In the genomic region with DNA sequence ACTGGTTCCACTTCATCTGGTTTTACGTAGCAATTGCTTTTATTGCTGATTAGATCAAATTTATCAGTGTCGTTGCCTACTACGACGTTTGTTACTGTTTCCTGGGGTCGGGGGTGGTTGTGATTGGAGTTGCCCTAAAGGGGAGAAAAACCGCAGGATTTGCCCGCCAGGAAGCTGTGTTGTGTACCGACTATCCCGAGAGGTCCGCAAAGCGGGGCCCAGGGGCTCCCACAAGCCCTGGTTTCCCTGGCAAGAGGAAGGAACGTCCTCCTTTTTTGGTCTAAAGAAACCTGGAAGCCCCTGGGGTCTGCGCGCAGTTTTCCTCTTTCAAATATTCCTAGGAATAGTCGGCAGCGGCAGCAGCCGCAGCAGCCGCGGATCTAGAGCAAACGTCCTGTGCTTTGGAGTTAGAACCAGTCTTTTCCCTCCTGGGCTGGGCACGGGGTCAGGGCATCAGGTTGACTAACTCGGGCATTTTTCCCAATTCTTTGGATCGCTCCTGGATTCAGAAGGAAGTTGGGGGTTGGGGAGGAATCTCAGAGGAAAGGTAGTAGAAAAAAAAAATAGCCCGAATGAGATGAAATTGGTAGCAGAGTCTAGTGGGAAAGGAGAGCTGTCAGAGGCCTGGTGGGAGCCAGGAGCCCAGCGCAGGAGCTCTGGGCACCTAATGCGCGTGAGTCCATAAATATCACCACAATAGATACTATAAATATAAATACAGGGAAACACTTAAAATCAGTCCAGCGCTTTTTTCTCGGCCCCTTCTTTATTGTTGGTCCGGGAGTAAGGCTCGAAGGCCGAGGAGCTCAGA, we compare ENCODE assay signal across 13 cellular contexts. TPM values are rescaled to one million over a fixed set of nuclear protein-coding genes. Genes with fewer than 3 reads are reported as not detected.
DNase-seq lines count a peak whose midpoint lies in the region; FAIRE-seq and TF ChIP-seq lines count a peak whose summit lies in the region.
"Had no signal": no experiment of that assay in that cellular context is flagged by ENCODE, and none has a peak within 500 bp of the region (broad histone marks: within the 10 kb centered on the region; RNA-seq: fewer than 3 reads in every experiment).

No MANE protein-coding gene starts in this region.

- H3K9me3 Mint-ChIP-seq in CD4-positive, alpha-beta memory T cell = peaks cover 0 to 7% (median 2%) of the 10 kb centered on the region in 8 donors
- H3K9me3 Mint-ChIP-seq in neural progenitor cell = no peaks in the 10 kb centered on the region

- peaks cover 62% of the 10 kb centered on the region in 2 donors for H3K27me3 Mint-ChIP-seq in CD4-positive, alpha-beta memory T cell
- H3K27me3 Mint-ChIP-seq in neural progenitor cell (ENCODE audit: insufficient read depth, low read depth) = peaks cover 72% of the 10 kb centered on the region

- intact Hi-C loops in CD4-positive, alpha-beta memory T cell (cut with micrococcal nuclease) = no loop called here

- DNase-seq in CD4-positive, alpha-beta memory T cell = no peak
- DNase-seq in GM19239 (ENCODE audit: insufficient read length, low spot score) (peak; percentile 14), coronary artery (ENCODE audit: low spot score) (no peak), neural progenitor cell (ENCODE audit: low spot score) (peak; percentile 58), ecto neural progenitor cell (ENCODE audit: low spot score) (no peak), hepatic stellate cell (ENCODE audit: low spot score) (no peak)
- DNase-seq in stimulated activated naive CD4-positive, alpha-beta T cell (lab: John Stamatoyannopoulos, UW) = no peak
- DNase-seq: body of pancreas, DMS153, esophagus squamous epithelium, KG1, NCI-H1694 treated with DMSO at 0.1 percent for 48 hours, stomach had no signal

- H3K27ac ChIP-seq in CD4-positive, alpha-beta memory T cell (ENCODE audit: low read depth, low read length) = no peak overlapping the region
- H3K27ac ChIP-seq in coronary artery (no peak overlapping the region), neural progenitor cell (no peak overlapping the region)
- H3K27ac ChIP-seq: body of pancreas, esophagus squamous epithelium, stomach had no signal

- H3K9ac ChIP-seq in neural progenitor cell = no peak overlapping the region

- H3K9me3 ChIP-seq in CD4-positive, alpha-beta memory T cell (ENCODE audit: control insufficient read depth in 1 of 2, low read length in 2 of 2) = no peaks in the 10 kb centered on the region
- no peaks in the 10 kb centered on the region for H3K9me3 ChIP-seq in neural progenitor cell (ENCODE audit: low read depth)
- H3K9me3 ChIP-seq: body of pancreas, esophagus squamous epithelium, stomach had no signal

- no peak for FAIRE-seq in GM19239 (lab: Jason Lieb, UNC)

- H2AFZ ChIP-seq in neural progenitor cell (replicated peaks) = no peak overlapping the region

- H3K4me1 ChIP-seq in CD4-positive, alpha-beta memory T cell (ENCODE audit: insufficient read depth, low read length) = peaks cover 19% of the 10 kb centered on the region
- H3K4me1 ChIP-seq in neural progenitor cell = peaks cover 47% of the 10 kb centered on the region

- H3K27ac Mint-ChIP-seq in CD4-positive, alpha-beta memory T cell = peak overlapping the region in 1 of 7 donors; percentile 24
- H3K27ac Mint-ChIP-seq in neural progenitor cell = no peak overlapping the region

- POLR2A ChIA-PET in CD4-positive, alpha-beta memory T cell (lab: Charles Lee; ENCODE audit: partially characterized antibody) = no interaction called here

- no peaks in the 10 kb centered on the region for H3K36me3 Mint-ChIP-seq in CD4-positive, alpha-beta memory T cell
- peaks cover 4% of the 10 kb centered on the region for H3K36me3 Mint-ChIP-seq in neural progenitor cell

- peaks cover 70% of the 10 kb centered on the region for H4K20me1 ChIP-seq in neural progenitor cell (ENCODE audit: low read depth)

- TF ChIP-seq CTCF in coronary artery (IDR thresholded peaks at IDR 0.05) (no peak), neural progenitor cell (IDR thresholded peaks at IDR 0.05) (no peak)

- peak overlapping the region; percentile 89 for H3K4me2 ChIP-seq in neural progenitor cell

- CTCF ChIA-PET in CD4-positive, alpha-beta memory T cell (lab: Charles Lee; ENCODE audit: partially characterized antibody) = interaction anchor here (1.0 kb wide), 1 partner anchor 41 kb away, joined by 4 read pairs; no protein-coding TSS in a partner anchor

- peak overlapping the region in 7 of 8 donors; percentile 4 to 69 (median 53) for H3K4me3 Mint-ChIP-seq in CD4-positive, alpha-beta memory T cell
- H3K4me3 Mint-ChIP-seq in neural progenitor cell = peak overlapping the region; percentile 81

- H3K36me3 ChIP-seq in CD4-positive, alpha-beta memory T cell (ENCODE audit: insufficient read depth, low read length) = no peaks in the 10 kb centered on the region
- no peaks in the 10 kb centered on the region for H3K36me3 ChIP-seq in neural progenitor cell
- H3K36me3 ChIP-seq: esophagus squamous epithelium, stomach had no signal

- H3K27me3 ChIP-seq in CD4-positive, alpha-beta memory T cell (ENCODE audit: insufficient read depth, low read length) = peaks cover 45% of the 10 kb centered on the region
- peaks cover 100% of the 10 kb centered on the region for H3K27me3 ChIP-seq in neural progenitor cell

- H3F3A ChIP-seq in neural progenitor cell (ENCODE audit: low read depth) = peaks cover 49% of the 10 kb centered on the region

- peaks cover 20 to 54% (median 36%) of the 10 kb centered on the region in 4 donors for H3K4me1 Mint-ChIP-seq in CD4-positive, alpha-beta memory T cell
- H3K4me1 Mint-ChIP-seq in neural progenitor cell = peaks cover 53% of the 10 kb centered on the region

- no peaks in the 10 kb centered on the region for H3K79me2 ChIP-seq in neural progenitor cell (ENCODE audit: low read depth)

- no peak overlapping the region for H3K4me3 ChIP-seq in CD4-positive, alpha-beta memory T cell (ENCODE audit: low read length in 2 of 2)
- peak overlapping the region; percentile 58 for H3K4me3 ChIP-seq in coronary artery
- peak overlapping the region; percentile 46 for H3K4me3 ChIP-seq in neural progenitor cell

RNA-seq across cellular contexts. Expression of a gene that starts 4.6 kb away (rescaled TPM):
- not detected for total RNA-seq in CD4-positive, alpha-beta memory T cell
- not detected for polyA plus RNA-seq in CD4-positive, alpha-beta memory T cell
- 0.25 TPM in 1 of 2 replicates, not detected in the other for total RNA-seq in neural progenitor cell (ENCODE audit: low replicate concordance)
- total RNA-seq: body of pancreas, stomach had no signal
- polyA plus RNA-seq: stomach had no signal

Comparison
In these comparisons a context has a peak if more than half of its experiments do, and no peak if none do; other contexts are left out.
1. DNase-seq: peak in GM19239 (single experiment) and neural progenitor cell (single experiment); none in CD4-positive, alpha-beta memory T cell (0 of 5), coronary artery (single experiment), ecto neural progenitor cell (single experiment), stimulated activated naive CD4-positive, alpha-beta T cell (0 of 6) and hepatic stellate cell (single experiment).
2. H3K4me3 ChIP-seq: peak in coronary artery (single experiment) and neural progenitor cell (single experiment); none in CD4-positive, alpha-beta memory T cell (0 of 2).